Comparison of ENCODE assay signal across 8 cellular contexts in the genomic region with DNA sequence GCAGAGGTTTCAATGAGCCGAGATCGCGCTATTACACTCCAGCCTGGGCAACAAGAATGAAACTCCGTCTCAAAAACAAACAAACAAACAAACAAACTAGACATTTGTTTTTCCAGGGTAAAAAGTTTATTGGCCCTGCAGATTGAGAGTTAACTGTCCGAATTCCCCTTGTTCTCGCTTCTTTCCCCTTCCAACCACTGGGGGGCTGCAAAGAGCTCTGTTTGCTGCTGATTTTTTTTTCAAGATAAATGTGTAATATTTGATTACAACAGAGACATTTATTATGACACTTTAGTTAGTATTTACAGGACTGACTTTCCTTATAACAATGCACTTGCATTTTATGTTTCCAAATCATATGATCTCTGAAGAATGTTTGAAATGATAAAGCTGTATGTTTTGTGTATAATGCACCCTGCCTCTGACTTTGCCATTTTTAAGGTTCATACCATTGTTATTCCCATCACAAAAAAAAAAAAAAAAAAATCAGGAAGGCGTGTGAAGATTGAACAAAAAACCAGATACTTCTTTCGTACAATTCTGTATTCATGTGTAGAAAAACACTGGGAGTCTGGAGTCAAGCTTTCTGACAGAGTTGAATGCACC. TPM values are rescaled to one million over a fixed set of nuclear protein-coding genes. Genes with fewer than 3 reads are reported as not detected.
A peak's percentile ranks its signal among the peaks of the same experiment; 100 is the strongest.
DNase-seq lines count a peak whose midpoint lies in the region; ATAC-seq, FAIRE-seq and TF ChIP-seq lines count a peak whose summit lies in the region.

No MANE protein-coding gene starts in this region.

- TF ChIP-seq CTCF in brain (conservative IDR thresholded peaks at IDR 0.05) = peak; percentile 67 to 87
- TF ChIP-seq CTCF in kidney epithelial cell (IDR thresholded peaks at IDR 0.05; ENCODE audit: insufficient read depth, low read length, poor library complexity, severe bottlenecking) = peak; percentile 80
- TF ChIP-seq CTCF in upper lobe of right lung (IDR thresholded peaks at IDR 0.05) = peak; percentile 68

- H3K27ac Mint-ChIP-seq in brain = peak overlapping the region in 3 of 5 experiments; percentile 37 to 69 (median 57)

- peak; percentile 14 for FAIRE-seq in GM19239 (lab: Jason Lieb, UNC)

- ATAC-seq in upper lobe of right lung = peak; percentile 31
- no peak for ATAC-seq in HG03095 (IDR thresholded peaks at IDR 0.05; ENCODE audit: unreplicated experiment)
- no peak for ATAC-seq in HG03139 (IDR thresholded peaks at IDR 0.05; ENCODE audit: unreplicated experiment)

- no peaks in the 10 kb centered on the region for H3K9me3 ChIP-seq in upper lobe of right lung

- peaks cover 0 to 3% (median 2%) of the 10 kb centered on the region in 5 experiments for H3K9me3 Mint-ChIP-seq in brain

- H3K4me1 ChIP-seq in upper lobe of right lung = peaks cover 18% of the 10 kb centered on the region

- peak; percentile 59 to 61 for DNase-seq in AML-193 (lab: John Stamatoyannopoulos, UW)
- DNase-seq in GM19239 (ENCODE audit: insufficient read length, low spot score) = peak; percentile 28
- DNase-seq in NCI-H226 = peak; percentile 8
- DNase-seq in kidney epithelial cell (ENCODE audit: low read depth) = no peak
- no peak for DNase-seq in upper lobe of right lung

- H3K27me3 ChIP-seq in kidney epithelial cell (ENCODE audit: control insufficient read depth, insufficient read depth, low read length) = peaks cover 3% of the 10 kb centered on the region
- peaks cover 42% of the 10 kb centered on the region for H3K27me3 ChIP-seq in upper lobe of right lung

- H3K27me3 Mint-ChIP-seq in brain = peaks cover 60% of the 10 kb centered on the region

- H3K36me3 ChIP-seq in kidney epithelial cell (ENCODE audit: control insufficient read depth, insufficient read depth, low read length) = no peaks in the 10 kb centered on the region
- no peaks in the 10 kb centered on the region for H3K36me3 ChIP-seq in upper lobe of right lung

- H3K4me1 Mint-ChIP-seq in brain = peaks cover 36% of the 10 kb centered on the region

- no peaks in the 10 kb centered on the region for H3K36me3 Mint-ChIP-seq in brain

- H3K27ac ChIP-seq in upper lobe of right lung = no peak overlapping the region

- H3K4me3 ChIP-seq in kidney epithelial cell (ENCODE audit: low read depth, low read length) (no peak overlapping the region), upper lobe of right lung (no peak overlapping the region)

- intact Hi-C loops in upper lobe of right lung (cut with DNase I) = no loop called here

- peak overlapping the region; percentile 62 to 86 (median 75) for H3K4me3 Mint-ChIP-seq in brain

RNA-seq across cellular contexts. Expression of a gene that starts 2.8 kb away (rescaled TPM):
- 34.1 TPM for polyA plus RNA-seq in brain (ENCODE audit: insufficient read depth, low read depth, low replicate concordance)
- total RNA-seq in kidney epithelial cell (10.9 and 17.3 TPM in 2 replicates), upper lobe of right lung (3.0 TPM)

Comparison
In these comparisons a context has a peak if more than half of its experiments do, and no peak if none do; other contexts are left out.
1. DNase-seq: peak in AML-193 (2 of 2), GM19239 (single experiment) and NCI-H226 (single experiment); none in kidney epithelial cell (single experiment) and upper lobe of right lung (single experiment).
2. Peak in every context shown above with its lines, with median percentiles within 50 percentile points of each other: CTCF ChIP-seq.